Comparison of ENCODE assay signal across 11 cellular contexts in genomic region chr19:6088677-6089063, GRCh38. TPM values are rescaled to one million over a fixed set of nuclear protein-coding genes. Genes with fewer than 3 reads are reported as not detected.
DNase-seq lines count a peak whose midpoint lies in the region; ATAC-seq and TF ChIP-seq lines count a peak whose summit lies in the region.
"Had no signal": no experiment of that assay in that cellular context is flagged by ENCODE, and none has a peak within 500 bp of the region (broad histone marks: within the 10 kb centered on the region; RNA-seq: fewer than 3 reads in every experiment).

No MANE protein-coding gene starts in this region.

- intact Hi-C loops in HCT116 (cut with micrococcal nuclease), result no loop called here

- peaks cover 22% of the 10 kb centered on the region for H3K4me1 Mint-ChIP-seq in stimulated activated memory B cell treated with anti-CD40 and anti-IgM and Interleukin-4, amounts not matched to agents 10 μg/mL and 1 μg/mL and 100 μg/mL, for 72 hours

- no peaks in the 10 kb centered on the region for H3K9me3 Mint-ChIP-seq in stimulated activated memory B cell treated with anti-CD40 and anti-IgM and Interleukin-4, amounts not matched to agents 10 μg/mL and 1 μg/mL and 100 μg/mL, for 72 hours

- H3K27me3 Mint-ChIP-seq in stimulated activated memory B cell treated with anti-CD40 and anti-IgM and Interleukin-4, amounts not matched to agents 10 μg/mL and 1 μg/mL and 100 μg/mL, for 72 hours, result no peaks in the 10 kb centered on the region

- H3K27ac Mint-ChIP-seq in stimulated activated memory B cell treated with anti-CD40 and anti-IgM and Interleukin-4, amounts not matched to agents 10 μg/mL and 1 μg/mL and 100 μg/mL, for 72 hours, result peak overlapping the region; percentile 65

- H3K27me3 ChIP-seq in HCT116 (ENCODE audit: insufficient read depth, low read length) (no peaks in the 10 kb centered on the region), fibroblast of lung (ENCODE audit: control insufficient read depth, insufficient read depth, low read length) (no peaks in the 10 kb centered on the region)

- peak overlapping the region; percentile 74 for H3K9ac ChIP-seq in HCT116 (ENCODE audit: low read length)
- H3K9ac ChIP-seq in fibroblast of lung (ENCODE audit: insufficient read depth, low read length), result no peak overlapping the region

- no peak overlapping the region for H2AFZ ChIP-seq in HCT116 (ENCODE audit: low read depth, low read length, poor library complexity, severe bottlenecking)
- no peak overlapping the region for H2AFZ ChIP-seq in fibroblast of lung (ENCODE audit: low read length)

- H3K36me3 Mint-ChIP-seq in stimulated activated memory B cell treated with anti-CD40 and anti-IgM and Interleukin-4, amounts not matched to agents 10 μg/mL and 1 μg/mL and 100 μg/mL, for 72 hours, result no peaks in the 10 kb centered on the region

- no peaks in the 10 kb centered on the region for H4K20me1 ChIP-seq in HCT116 (ENCODE audit: insufficient read depth)
- H4K20me1 ChIP-seq in fibroblast of lung (ENCODE audit: control insufficient read depth, extremely low read depth, insufficient read depth, low read length), result no peaks in the 10 kb centered on the region

- no peak overlapping the region for H3K4me3 Mint-ChIP-seq in stimulated activated memory B cell treated with anti-CD40 and anti-IgM and Interleukin-4, amounts not matched to agents 10 μg/mL and 1 μg/mL and 100 μg/mL, for 72 hours

- RAD21 ChIA-PET in HCT116 (lab: Charles Lee; ENCODE audit: low non-redundant PET in 1 of 2, low total read pairs in 2 of 2, uncharacterized antibody in 2 of 2, unreplicated experiment in 2 of 2), result no interaction called here

- no TSS peak for BruUV-seq in HCT116 (replicated peaks; lab: Mats Ljungman, UMichigan)

- TF ChIP-seq CTCF in HCT116 (IDR thresholded peaks at IDR 0.05 in 2 of 3, conservative IDR thresholded peaks at IDR 0.05 in 1 of 3; ENCODE audit: borderline replicate concordance in 1 of 3, insufficient read depth in 1 of 3, low read depth in 2 of 3, low read length in 2 of 3) (no peak), RWPE1 (conservative IDR thresholded peaks at IDR 0.05; ENCODE audit: low read depth) (no peak), fibroblast of lung (conservative IDR thresholded peaks at IDR 0.05 in 1 of 2, IDR thresholded peaks at IDR 0.05 in 1 of 2; ENCODE audit: low read depth in 1 of 2, low read length in 2 of 2) (no peak)

- no peaks in the 10 kb centered on the region for H3K9me2 ChIP-seq in HCT116 (ENCODE audit: insufficient read depth)

- DNase-seq in HCT116 (ENCODE audit: low read depth, low spot score), result no peak
- peak; percentile 56 for DNase-seq in RWPE1 (ENCODE audit: low spot score)
- DNase-seq in fibroblast of lung (ENCODE audit: low read depth in 2 of 2), result peak; percentile 65 to 71
- no peak for DNase-seq in cortex of kidney (lab: John Stamatoyannopoulos, UW)
- DNase-seq in NCI-H1417 (lab: John Stamatoyannopoulos, UW), result no peak
- no peak for DNase-seq in superior temporal gyrus (ENCODE audit: extremely low spot score)
- no peak for DNase-seq in dedifferentiated amniotic fluid mesenchymal stem cell (ENCODE audit: extremely low spot score)
- DNase-seq: activated naive CD4-positive, alpha-beta T cell; DMS 273 treated with DMSO at 0.1 percent for 48 hours; stimulated activated CD4-positive, alpha-beta T cell treated with anti-CD3 and anti-CD28 coated beads, Interleukin-4, amount 100 ng/mL, for 1 hour had no signal

- peak overlapping the region; percentile 40 to 54 for H3K4me3 ChIP-seq in HCT116 (replicated peaks in 1 of 2; ENCODE audit: low read depth in 1 of 2, low read length in 2 of 2)
- H3K4me3 ChIP-seq in fibroblast of lung (replicated peaks in 1 of 4; ENCODE audit: control extremely low read depth in 1 of 4, insufficient read depth in 1 of 4, low read depth in 3 of 4, low read length in 4 of 4), result no peak overlapping the region

- no peak for TF ChIP-seq RAD21 in HCT116 (IDR thresholded peaks at IDR 0.05; ENCODE audit: low read depth)

- H3K9me3 ChIP-seq in HCT116 (ENCODE audit: control insufficient read depth in 1 of 2, insufficient read depth in 1 of 2, low read depth in 1 of 2, low read length in 2 of 2), result no peaks in the 10 kb centered on the region
- H3K9me3 ChIP-seq in fibroblast of lung (ENCODE audit: control insufficient read depth, insufficient read depth, low read depth, low read length), result no peaks in the 10 kb centered on the region

- H3K4me2 ChIP-seq in HCT116 (ENCODE audit: low read length), result peak overlapping the region; percentile 78
- peak overlapping the region; percentile 16 for H3K4me2 ChIP-seq in fibroblast of lung (ENCODE audit: extremely low read depth, insufficient read depth, low read length)

- ATAC-seq in HCT116, result no peak
- no peak for ATAC-seq in stimulated activated memory B cell treated with anti-CD40 and anti-IgM and Interleukin-4, amounts not matched to agents 10 μg/mL and 1 μg/mL and 100 μg/mL, for 72 hours

- H3K4me1 ChIP-seq in HCT116 (ENCODE audit: control insufficient read depth in 1 of 2, insufficient read depth in 2 of 2, low read length in 2 of 2), result peaks cover 48 to 63% of the 10 kb centered on the region in 2 experiments
- peaks cover 32% of the 10 kb centered on the region for H3K4me1 ChIP-seq in fibroblast of lung (ENCODE audit: control insufficient read depth, extremely low read depth, insufficient read depth, low read length)

- POLR2A ChIA-PET in HCT116 (lab: Charles Lee), result no interaction called here
- POLR2A ChIA-PET in RWPE1 (lab: Yijun Ruan, JAX; ENCODE audit: low non-redundant PET), result interaction anchor here (0.6 to 0.9 kb wide), 2 partner anchors 11 to 14 kb away, joined by 3 to 4 read pairs; no protein-coding TSS in a partner anchor

- H3K79me2 ChIP-seq in HCT116 (ENCODE audit: insufficient read depth, low read length) (peaks cover 14% of the 10 kb centered on the region), fibroblast of lung (ENCODE audit: control insufficient read depth, insufficient read depth, low read length) (no peaks in the 10 kb centered on the region)

- peak overlapping the region; percentile 82 for H3K27ac ChIP-seq in HCT116 (ENCODE audit: low read depth, low read length)
- peak overlapping the region; percentile 88 for H3K27ac ChIP-seq in RWPE1
- H3K27ac ChIP-seq in fibroblast of lung (ENCODE audit: insufficient read depth, low read length), result no peak overlapping the region

- CTCF ChIA-PET in HCT116 (lab: Charles Lee), result no interaction called here
- CTCF ChIA-PET in RWPE1 (lab: Yijun Ruan, JAX), result no interaction called here

- no peaks in the 10 kb centered on the region for H3K36me3 ChIP-seq in HCT116 (ENCODE audit: control insufficient read depth in 1 of 2, insufficient read depth in 2 of 2, low read length in 2 of 2)
- H3K36me3 ChIP-seq in fibroblast of lung (ENCODE audit: control insufficient read depth, insufficient read depth, low read length), result no peaks in the 10 kb centered on the region

- TF ChIP-seq POLR2A in HCT116 (IDR thresholded peaks at IDR 0.05; ENCODE audit: borderline replicate concordance, extremely low read depth, insufficient read depth, insufficient read length), result no peak

TF ChIP-seq in HCT116, 20 proteins besides CTCF, POLR2A, EP300 and RAD21 (continues in another document):
- TF ChIP-seq ATF3 (IDR thresholded peaks at IDR 0.05) (no peak), ELF1 (IDR thresholded peaks at IDR 0.05; ENCODE audit: borderline replicate concordance, low read depth) (no peak), SP1 (IDR thresholded peaks at IDR 0.05; ENCODE audit: low read depth) (peak; percentile 1; the same call in 1 of the 2 replicates), SRF (IDR thresholded peaks at IDR 0.05; ENCODE audit: low read depth) (0 out of 2 replicates have a peak, but pooled peaks have one; percentile 29), MAX (IDR thresholded peaks at IDR 0.05) (no peak), EZH2 (IDR thresholded peaks at IDR 0.05) (no peak), REST (IDR thresholded peaks at IDR 0.05; ENCODE audit: low read depth) (no peak)

RNA-seq across cellular contexts. Expression of gene RFX2, which starts 21.6 kb away (rescaled TPM):
- total RNA-seq in HCT116 (2021; ENCODE audit: unreplicated experiment) (13.7 TPM), fibroblast of lung (5.9 and 9.6 TPM in 2 replicates)
- polyA plus RNA-seq in HCT116 (2012), result 9.8 and 9.9 TPM in 2 replicates
- 2.5 and 4.4 TPM in 2 replicates for polyA plus RNA-seq in fibroblast of lung
- polyA plus RNA-seq in fibroblast of lung (2012), result 3.6 and 4.7 TPM in 2 replicates
- 21.3 and 23.8 TPM in 2 replicates for polyA minus RNA-seq in fibroblast of lung (ENCODE audit: low replicate concordance)

RNA-seq across cellular contexts. Expression of gene ACSBG2, which starts 46.8 kb away (rescaled TPM):
- total RNA-seq in HCT116 (2021; ENCODE audit: unreplicated experiment) (0.37 TPM), fibroblast of lung (not detected in 2 replicates)
- 0.40 and 0.86 TPM in 2 replicates for polyA plus RNA-seq in HCT116 (2012)
- not detected in 2 replicates for polyA plus RNA-seq in fibroblast of lung
- not detected in 2 replicates for polyA plus RNA-seq in fibroblast of lung (2012)
- polyA minus RNA-seq in fibroblast of lung (ENCODE audit: low replicate concordance), result not detected in 2 replicates

Comparison
In these comparisons a context has a peak if more than half of its experiments do, and no peak if none do; other contexts are left out.
1. DNase-seq: peak in RWPE1 (single experiment) and fibroblast of lung (2 of 2); none in HCT116 (single experiment), cortex of kidney (single experiment), NCI-H1417 (0 of 3), superior temporal gyrus (single experiment) and dedifferentiated amniotic fluid mesenchymal stem cell (single experiment).
2. H3K4me3 ChIP-seq: peak in HCT116 (2 of 2); none in fibroblast of lung (0 of 4).